ENCODE assay signal across 16 cellular contexts in the genomic region with DNA sequence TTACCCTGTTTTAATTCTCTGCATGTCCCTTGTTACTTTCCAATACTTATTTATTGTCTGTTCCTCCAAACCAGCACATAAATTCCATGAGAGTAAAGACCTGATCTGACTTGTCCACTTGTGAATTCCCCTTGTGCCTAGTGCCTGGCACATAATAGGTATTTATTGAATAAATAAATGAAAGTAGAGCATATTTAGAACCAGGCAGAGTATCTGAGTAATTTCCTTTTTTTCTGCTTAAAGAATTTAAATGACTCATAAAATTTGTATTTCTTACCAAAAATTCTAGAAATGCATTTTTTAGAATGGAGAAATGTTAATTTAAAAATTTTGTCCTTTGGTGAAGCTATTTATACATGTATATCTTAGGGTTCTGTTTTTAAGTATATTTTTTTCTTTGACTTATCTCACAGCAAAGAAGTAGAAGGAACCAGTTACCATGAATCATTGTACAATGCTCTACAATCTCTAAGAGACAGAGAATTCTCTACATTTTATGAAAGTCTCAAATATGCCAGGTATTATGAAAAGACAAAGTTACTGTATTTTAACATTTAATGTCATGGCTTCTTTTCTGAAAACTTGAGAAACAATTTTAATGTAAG.
A peak's percentile ranks its signal among the peaks of the same experiment; 100 is the strongest.
DNase-seq lines count a peak whose midpoint lies in the region; ATAC-seq and TF ChIP-seq lines count a peak whose summit lies in the region.
"Had no signal": no experiment of that assay in that cellular context is flagged by ENCODE, and none has a peak within 500 bp of the region (broad histone marks: within the 10 kb centered on the region; RNA-seq: fewer than 3 reads in every experiment).

No MANE protein-coding gene starts in this region.

- no peaks in the 10 kb centered on the region for H3K27me3 Mint-ChIP-seq in activated CD4-positive, alpha-beta T cell treated with anti-CD3 and anti-CD28 coated beads for 36 hours
- H3K27me3 Mint-ChIP-seq in natural killer cell (ENCODE audit: low read depth in 2 of 2) = no peaks in the 10 kb centered on the region

- POLR2A ChIA-PET in activated CD4-positive, alpha-beta T cell treated with anti-CD3 and anti-CD28 coated beads for 36 hours (lab: Charles Lee) = no interaction called here

- TF ChIP-seq CTCF in choroid plexus epithelial cell (conservative IDR thresholded peaks at IDR 0.05; ENCODE audit: low read depth, low read length) (no peak), natural killer cell (IDR thresholded peaks at IDR 0.05) (no peak)

- H3K9me3 Mint-ChIP-seq in activated CD4-positive, alpha-beta T cell treated with anti-CD3 and anti-CD28 coated beads for 36 hours (ENCODE audit: low read depth) = no peaks in the 10 kb centered on the region
- no peaks in the 10 kb centered on the region for H3K9me3 Mint-ChIP-seq in natural killer cell

- H3K4me3 Mint-ChIP-seq in activated CD4-positive, alpha-beta T cell treated with anti-CD3 and anti-CD28 coated beads for 36 hours = no peak overlapping the region
- H3K4me3 Mint-ChIP-seq in natural killer cell = no peak overlapping the region

- H3K36me3 Mint-ChIP-seq in activated CD4-positive, alpha-beta T cell treated with anti-CD3 and anti-CD28 coated beads for 36 hours (ENCODE audit: low read depth) = peaks cover 24% of the 10 kb centered on the region
- H3K36me3 Mint-ChIP-seq in natural killer cell = peaks cover 34% of the 10 kb centered on the region

- intact Hi-C loops in activated CD4-positive, alpha-beta T cell treated with anti-CD3 and anti-CD28 coated beads for 36 hours (cut with DNase I, micrococcal nuclease) = no loop called here
- intact Hi-C loops in natural killer cell (cut with micrococcal nuclease) = no loop called here

- peak; percentile 57 for ATAC-seq in activated CD4-positive, alpha-beta T cell treated with anti-CD3 and anti-CD28 coated beads for 36 hours
- ATAC-seq in natural killer cell = no peak

- DNase-seq in activated CD4-positive, alpha-beta T cell treated with anti-CD3 and anti-CD28 coated beads for 36 hours = no peak
- DNase-seq in activated CD4-positive, alpha-beta T cell treated with anti-CD3 and anti-CD28 coated beads, Interleukin-2, amount 50 U/mL, for 1 hour = no peak
- DNase-seq in LHCN-M2 (ENCODE audit: low read depth) (peak; percentile 4), choroid plexus epithelial cell (ENCODE audit: low read depth) (peak; percentile 31), natural killer cell (no peak), NCI-H2171 (lab: John Stamatoyannopoulos, UW) (no peak), GOT3 (lab: John Stamatoyannopoulos, UW) (no peak), NCI-H1694 (lab: John Stamatoyannopoulos, UW) (no peak)
- DNase-seq: activated CD4-positive, alpha-beta T cell treated with anti-CD3 and anti-CD28 coated beads for 48 hours; activated effector memory CD4-positive, alpha-beta T cell treated with anti-CD3 and anti-CD28 coated beads, Interleukin-2, amount 50 U/mL, for 16 hours; caudate nucleus; mesendoderm; NCI-H187 treated with DMSO at 0.1 percent for 48 hours had no signal

- H3K4me3 ChIP-seq in choroid plexus epithelial cell (ENCODE audit: low read depth, low read length) = no peak overlapping the region
- H3K4me3 ChIP-seq: HAP-1, smooth muscle cell, suprapubic skin had no signal

- H3K4me1 Mint-ChIP-seq in activated CD4-positive, alpha-beta T cell treated with anti-CD3 and anti-CD28 coated beads for 36 hours = peaks cover 13% of the 10 kb centered on the region
- H3K4me1 Mint-ChIP-seq in natural killer cell = peaks cover 5 to 7% of the 10 kb centered on the region in 2 donors

- peak overlapping the region; percentile 70 for H3K27ac Mint-ChIP-seq in activated CD4-positive, alpha-beta T cell treated with anti-CD3 and anti-CD28 coated beads for 36 hours
- peak overlapping the region; percentile 68 to 83 for H3K27ac Mint-ChIP-seq in natural killer cell

- CTCF ChIA-PET in activated CD4-positive, alpha-beta T cell treated with anti-CD3 and anti-CD28 coated beads for 36 hours (lab: Charles Lee) = interaction anchor here (1.2 kb wide), 1 partner anchor 20 kb away, joined by 3 read pairs; no protein-coding TSS in a partner anchor

Comparison
In these comparisons a context has a peak if more than half of its experiments do, and no peak if none do; other contexts are left out.
1. DNase-seq: peak in LHCN-M2 (single experiment) and choroid plexus epithelial cell (single experiment); none in activated CD4-positive, alpha-beta T cell treated with anti-CD3 and anti-CD28 coated beads for 36 hours (single experiment), activated CD4-positive, alpha-beta T cell treated with anti-CD3 and anti-CD28 coated beads, Interleukin-2, amount 50 U/mL, for 1 hour (single experiment), natural killer cell (single experiment), NCI-H2171 (single experiment), GOT3 (single experiment) and NCI-H1694 (single experiment).